15 cellular contexts compared by ENCODE assay signal in genomic region chr1:175174273-175174672, GRCh38. TPM values are rescaled to one million over a fixed set of nuclear protein-coding genes. Genes with fewer than 3 reads are reported as not detected.
DNase-seq lines count a peak whose midpoint lies in the region; ATAC-seq and TF ChIP-seq lines count a peak whose summit lies in the region.
"Had no signal": no experiment of that assay in that cellular context is flagged by ENCODE, and none has a peak within 500 bp of the region (broad histone marks: within the 10 kb centered on the region; RNA-seq: fewer than 3 reads in every experiment).

No MANE protein-coding gene starts in this region.

- peaks cover 0 to 63% (median 31%) of the 10 kb centered on the region in 9 donors for H3K36me3 ChIP-seq in heart left ventricle
- H3K36me3 ChIP-seq: adrenal gland had no signal

- no peak overlapping the region for H3K4me3 Mint-ChIP-seq in activated CD4-positive, alpha-beta T cell treated with anti-CD3 and anti-CD28 coated beads, Interleukin-2, amount 10 ng/mL, durations not matched to agents 24 days and 14 days
- no peak overlapping the region for H3K4me3 Mint-ChIP-seq in memory B cell
- H3K4me3 Mint-ChIP-seq: activated CD4-positive, alpha-beta T cell treated with anti-CD3 and anti-CD28 coated beads for 36 hours; activated T-cell treated with anti-CD3 and anti-CD28 coated beads, Interleukin-2, amount 50 U/mL, for 4 hours had no signal

- H3K9me3 Mint-ChIP-seq in activated CD4-positive, alpha-beta T cell treated with anti-CD3 and anti-CD28 coated beads, Interleukin-2, amount 10 ng/mL, durations not matched to agents 24 days and 14 days, result peaks cover 3% of the 10 kb centered on the region
- no peaks in the 10 kb centered on the region for H3K9me3 Mint-ChIP-seq in memory B cell
- H3K9me3 Mint-ChIP-seq: activated T-cell treated with anti-CD3 and anti-CD28 coated beads, Interleukin-2, amount 50 U/mL, for 4 hours had no signal

- no peak overlapping the region for H3K4me3 ChIP-seq in heart left ventricle
- H3K4me3 ChIP-seq: adrenal gland had no signal

- H3K27me3 ChIP-seq in heart left ventricle, result no peaks in the 10 kb centered on the region
- H3K27me3 ChIP-seq: adrenal gland had no signal

- peaks cover 81% of the 10 kb centered on the region for H3K36me3 Mint-ChIP-seq in activated CD4-positive, alpha-beta T cell treated with anti-CD3 and anti-CD28 coated beads, Interleukin-2, amount 10 ng/mL, durations not matched to agents 24 days and 14 days (ENCODE audit: low read depth)
- H3K36me3 Mint-ChIP-seq in memory B cell, result peaks cover 56% of the 10 kb centered on the region

- no peak for DNase-seq in activated CD4-positive, alpha-beta T cell treated with anti-CD3 and anti-CD28 coated beads, Interleukin-2, amount 10 ng/mL, durations not matched to agents 24 days and 14 days
- no peak for DNase-seq in activated CD4-positive, alpha-beta T cell treated with anti-CD3 and anti-CD28 coated beads, Interleukin-2, amount 50 U/mL, for 4 hours
- DNase-seq in NCI-H69 (lab: John Stamatoyannopoulos, UW) (peak; percentile 15), memory B cell (ENCODE audit: low spot score in 2 of 2) (no peak), heart left ventricle (no peak), NCI-H345 (lab: John Stamatoyannopoulos, UW) (no peak), GM20000 (ENCODE audit: low spot score) (no peak)
- DNase-seq: activated CD4-positive, alpha-beta T cell treated with anti-CD3 and anti-CD28 coated beads for 36 hours; activated T-cell treated with anti-CD3 and anti-CD28 coated beads, Interleukin-2, amount 50 U/mL, for 4 hours; NCI-H2081; NCI-H748 treated with DMSO at 0.1 percent for 48 hours; stimulated activated naive CD4-positive, alpha-beta T cell; trophoblast cell had no signal

- peaks cover 0 to 25% (median 11%) of the 10 kb centered on the region in 12 donors for H3K4me1 ChIP-seq in heart left ventricle

- peaks cover 63% of the 10 kb centered on the region for H3K4me1 Mint-ChIP-seq in activated CD4-positive, alpha-beta T cell treated with anti-CD3 and anti-CD28 coated beads, Interleukin-2, amount 10 ng/mL, durations not matched to agents 24 days and 14 days
- H3K4me1 Mint-ChIP-seq in memory B cell, result peaks cover 58% of the 10 kb centered on the region

- no peak for TF ChIP-seq POLR2A in heart left ventricle (IDR thresholded peaks at IDR 0.05)

- TF ChIP-seq CTCF in heart left ventricle (IDR thresholded peaks at IDR 0.05) (no peak), GM20000 (IDR thresholded peaks at IDR 0.05; ENCODE audit: extremely low read depth, missing control alignments) (no peak)

- H3K9me3 ChIP-seq in heart left ventricle, result no peaks in the 10 kb centered on the region
- H3K9me3 ChIP-seq: adrenal gland had no signal

- no peak overlapping the region for H3K27ac ChIP-seq in heart left ventricle
- H3K27ac ChIP-seq: adrenal gland had no signal

- peak overlapping the region; percentile 22 for H3K27ac Mint-ChIP-seq in activated CD4-positive, alpha-beta T cell treated with anti-CD3 and anti-CD28 coated beads, Interleukin-2, amount 10 ng/mL, durations not matched to agents 24 days and 14 days
- H3K27ac Mint-ChIP-seq in memory B cell, result peak overlapping the region; percentile 85
- H3K27ac Mint-ChIP-seq: activated CD4-positive, alpha-beta T cell treated with anti-CD3 and anti-CD28 coated beads for 36 hours had no signal

- no peaks in the 10 kb centered on the region for H3K27me3 Mint-ChIP-seq in activated CD4-positive, alpha-beta T cell treated with anti-CD3 and anti-CD28 coated beads, Interleukin-2, amount 10 ng/mL, durations not matched to agents 24 days and 14 days
- H3K27me3 Mint-ChIP-seq in memory B cell, result no peaks in the 10 kb centered on the region
- H3K27me3 Mint-ChIP-seq: activated CD4-positive, alpha-beta T cell treated with anti-CD3 and anti-CD28 coated beads for 36 hours had no signal

- ATAC-seq in HG02610 (IDR thresholded peaks at IDR 0.05; ENCODE audit: unreplicated experiment) (peak; percentile 23), memory B cell (ENCODE audit: low read depth) (no peak), heart left ventricle (no peak)
- ATAC-seq: activated CD4-positive, alpha-beta T cell treated with anti-CD3 and anti-CD28 coated beads for 36 hours; activated T-cell treated with anti-CD3 and anti-CD28 coated beads, Interleukin-2, amount 50 U/mL, for 4 hours had no signal

- intact Hi-C loops in activated CD4-positive, alpha-beta T cell treated with anti-CD3 and anti-CD28 coated beads, Interleukin-2, amount 10 ng/mL, durations not matched to agents 24 days and 14 days (cut with micrococcal nuclease), result no loop called here
- intact Hi-C loops in heart left ventricle (cut with DNase I), result no loop called here

RNA-seq across cellular contexts. Expression of gene KIAA0040, which starts 18.3 kb away (rescaled TPM):
- total RNA-seq in activated CD4-positive, alpha-beta T cell treated with anti-CD3 and anti-CD28 coated beads, Interleukin-2, amount 10 ng/mL, durations not matched to agents 24 days and 14 days, result 32.6 and 35.4 TPM in 2 replicates
- total RNA-seq in heart left ventricle, result 10 to 100 TPM; 10.0 to 45.3 (median 12.9) TPM
- 10 to 100 TPM in 1 of 2 donors, 1 to 10 TPM in 1; 4.8 to 16.0 TPM for polyA plus RNA-seq in heart left ventricle
